In genomic region chr3:72487946-72488735, GRCh38 we compare ENCODE assay signal across 10 cellular contexts. TPM values are rescaled to one million over a fixed set of nuclear protein-coding genes. Genes with fewer than 3 reads are reported as not detected.
A peak's percentile ranks its signal among the peaks of the same experiment; 100 is the strongest.
DNase-seq lines count a peak whose midpoint lies in the region; ATAC-seq and TF ChIP-seq lines count a peak whose summit lies in the region.
"Had no signal": no experiment of that assay in that cellular context is flagged by ENCODE, and none has a peak within 500 bp of the region (broad histone marks: within the 10 kb centered on the region; RNA-seq: fewer than 3 reads in every experiment).

No MANE protein-coding gene starts in this region.

- H3K4me1 ChIP-seq in Caco-2: peaks cover 15% of the 10 kb centered on the region

- H3K9me3 Mint-ChIP-seq in Caco-2 (ENCODE audit: unreplicated experiment): no peaks in the 10 kb centered on the region
- peaks cover 6% of the 10 kb centered on the region for H3K9me3 Mint-ChIP-seq in activated T-helper 2 cell treated with anti-CD3 and anti-CD28 coated beads, Interferon-gamma antibody, Interleukin-2, Interleukin-4, amounts not matched to agents 10 μg/mL and 5 μg/mL and 100 μg/mL, durations not matched to agents 14 hours and 24 hours and 36 hours
- H3K9me3 Mint-ChIP-seq in mesothelial cell of epicardium: peaks cover 3% of the 10 kb centered on the region

- H3K27me3 ChIP-seq in Caco-2 (replicated peaks; ENCODE audit: control insufficient read depth, insufficient read depth, low read length): no peaks in the 10 kb centered on the region

- BruUV-seq in Caco-2 (replicated peaks; lab: Mats Ljungman, UMichigan): no TSS peak

- H3K36me3 ChIP-seq in Caco-2 (ENCODE audit: control insufficient read depth, insufficient read depth, low read length): no peaks in the 10 kb centered on the region

- TF ChIP-seq CTCF in Caco-2 (IDR thresholded peaks at IDR 0.05; ENCODE audit: insufficient read depth in 1 of 2, low read depth in 1 of 2, low read length in 1 of 2, severe bottlenecking in 1 of 2, unreplicated experiment in 1 of 2) (no peak), mesothelial cell of epicardium (IDR thresholded peaks at IDR 0.05; ENCODE audit: unreplicated experiment) (no peak)

- H3K27ac Mint-ChIP-seq in Caco-2 (ENCODE audit: unreplicated experiment) (peak overlapping the region; percentile 79), mesothelial cell of epicardium (peak overlapping the region; percentile 29)
- peak overlapping the region; percentile 98 for H3K27ac Mint-ChIP-seq in activated T-helper 2 cell treated with anti-CD3 and anti-CD28 coated beads, Interferon-gamma antibody, Interleukin-2, Interleukin-4, amounts not matched to agents 10 μg/mL and 5 μg/mL and 100 μg/mL, durations not matched to agents 14 hours and 24 hours and 36 hours

- intact Hi-C loops in Caco-2 (cut with micrococcal nuclease; ENCODE audit: unreplicated experiment): no loop called here
- intact Hi-C loops in activated T-helper 2 cell treated with anti-CD3 and anti-CD28 coated beads, Interferon-gamma antibody, Interleukin-2, Interleukin-4, amounts not matched to agents 10 μg/mL and 5 μg/mL and 100 μg/mL, durations not matched to agents 14 hours and 24 hours and 36 hours (cut with micrococcal nuclease): loop anchor here (1.0 to 10.0 kb wide), 5 partner anchors 15 to 613 kb away; no protein-coding TSS in a partner anchor

- H3K36me3 Mint-ChIP-seq in Caco-2 (ENCODE audit: insufficient read depth, unreplicated experiment) (no peaks in the 10 kb centered on the region), mesothelial cell of epicardium (no peaks in the 10 kb centered on the region)
- peaks cover 15% of the 10 kb centered on the region for H3K36me3 Mint-ChIP-seq in activated T-helper 2 cell treated with anti-CD3 and anti-CD28 coated beads, Interferon-gamma antibody, Interleukin-2, Interleukin-4, amounts not matched to agents 10 μg/mL and 5 μg/mL and 100 μg/mL, durations not matched to agents 14 hours and 24 hours and 36 hours (ENCODE audit: low read depth)

- no peaks in the 10 kb centered on the region for H3K9me3 ChIP-seq in Caco-2

- peaks cover 20% of the 10 kb centered on the region for H3K4me1 Mint-ChIP-seq in Caco-2 (ENCODE audit: low read depth, unreplicated experiment)
- peaks cover 53% of the 10 kb centered on the region for H3K4me1 Mint-ChIP-seq in activated T-helper 2 cell treated with anti-CD3 and anti-CD28 coated beads, Interferon-gamma antibody, Interleukin-2, Interleukin-4, amounts not matched to agents 10 μg/mL and 5 μg/mL and 100 μg/mL, durations not matched to agents 14 hours and 24 hours and 36 hours (ENCODE audit: low read depth)
- H3K4me1 Mint-ChIP-seq in mesothelial cell of epicardium: peaks cover 18% of the 10 kb centered on the region

- peak; percentile 44 for ATAC-seq in GM21619 (IDR thresholded peaks at IDR 0.05; ENCODE audit: unreplicated experiment)
- ATAC-seq in HG03521 (IDR thresholded peaks at IDR 0.05; ENCODE audit: unreplicated experiment): no peak
- no peak for ATAC-seq in HG03460 (IDR thresholded peaks at IDR 0.05; ENCODE audit: unreplicated experiment)
- no peak for ATAC-seq in HG03378 (IDR thresholded peaks at IDR 0.05; ENCODE audit: unreplicated experiment)

- CTCF ChIA-PET in Caco-2 (lab: Charles Lee): no interaction called here

- H3K4me3 ChIP-seq in Caco-2 (ENCODE audit: low read depth, low read length): no peak overlapping the region

- DNase-seq in Caco-2 (no peak), mesothelial cell of epicardium (ENCODE audit: low spot score in 2 of 2, unreplicated experiment in 2 of 2) (no peak)
- no peak for DNase-seq in activated T-helper 2 cell treated with anti-CD3 and anti-CD28 coated beads, Interferon-gamma antibody, Interleukin-2, Interleukin-4, amounts not matched to agents 10 μg/mL and 5 μg/mL and 100 μg/mL, durations not matched to agents 14 hours and 24 hours and 36 hours (ENCODE audit: low spot score)
- DNase-seq in stimulated activated CD4-positive, alpha-beta T cell treated with anti-CD3 and anti-CD28 coated beads, Interleukin-1b, Interleukin-23, amount 100 ng/mL, for 48 hours: no peak
- DNase-seq: NCI-H2171 treated with DMSO at 0.1 percent for 48 hours had no signal

- H3K4me3 Mint-ChIP-seq in Caco-2 (ENCODE audit: unreplicated experiment): no peak overlapping the region
- peak overlapping the region; percentile 60 for H3K4me3 Mint-ChIP-seq in activated T-helper 2 cell treated with anti-CD3 and anti-CD28 coated beads, Interferon-gamma antibody, Interleukin-2, Interleukin-4, amounts not matched to agents 10 μg/mL and 5 μg/mL and 100 μg/mL, durations not matched to agents 14 hours and 24 hours and 36 hours (ENCODE audit: low read depth)
- no peak overlapping the region for H3K4me3 Mint-ChIP-seq in mesothelial cell of epicardium

- H3K27me3 Mint-ChIP-seq in Caco-2 (ENCODE audit: insufficient read depth, unreplicated experiment) (no peaks in the 10 kb centered on the region), mesothelial cell of epicardium (ENCODE audit: low read depth) (no peaks in the 10 kb centered on the region)
- no peaks in the 10 kb centered on the region for H3K27me3 Mint-ChIP-seq in activated T-helper 2 cell treated with anti-CD3 and anti-CD28 coated beads, Interferon-gamma antibody, Interleukin-2, Interleukin-4, amounts not matched to agents 10 μg/mL and 5 μg/mL and 100 μg/mL, durations not matched to agents 14 hours and 24 hours and 36 hours (ENCODE audit: low read depth)
- H3K27me3 Mint-ChIP-seq: naive thymus-derived CD4-positive, alpha-beta T cell had no signal

- POLR2A ChIA-PET in Caco-2 (lab: Charles Lee): interaction anchor here (0.9 kb wide), 1 partner anchor 41 kb away, joined by 3 read pairs; no protein-coding TSS in a partner anchor

RNA-seq across cellular contexts. Expression of gene RYBP, which starts 41.7 kb away (rescaled TPM):
- total RNA-seq in Caco-2 (2022) (13.2 and 13.9 TPM in 2 replicates), mesothelial cell of epicardium (27.5 to 28.4 TPM (median 27.8 TPM) in 3 replicates)
- 78.1 and 78.3 TPM in 2 replicates for total RNA-seq in activated T-helper 2 cell treated with anti-CD3 and anti-CD28 coated beads, Interferon-gamma antibody, Interleukin-2, Interleukin-4, amounts not matched to agents 10 μg/mL and 5 μg/mL and 100 μg/mL, durations not matched to agents 14 hours and 24 hours and 36 hours

Comparison
In these comparisons a context has a peak if more than half of its experiments do, and no peak if none do; other contexts are left out.
1. H3K27ac Mint-ChIP-seq: peak in every context shown above with its lines; median percentile 98 in activated T-helper 2 cell treated with anti-CD3 and anti-CD28 coated beads, Interferon-gamma antibody, Interleukin-2, Interleukin-4, amounts not matched to agents 10 μg/mL and 5 μg/mL and 100 μg/mL, durations not matched to agents 14 hours and 24 hours and 36 hours; 79 in Caco-2; 29 in mesothelial cell of epicardium.